Comparison of ENCODE assay signal across 8 cellular contexts in genomic region chr7:23474829-23475578, GRCh38. TPM values are rescaled to one million over a fixed set of nuclear protein-coding genes. Genes with fewer than 3 reads are reported as not detected.
A peak's percentile ranks its signal among the peaks of the same experiment; 100 is the strongest.
DNase-seq lines count a peak whose midpoint lies in the region; ATAC-seq, FAIRE-seq and TF ChIP-seq lines count a peak whose summit lies in the region.

No MANE protein-coding gene starts in this region.

- peaks cover 18% of the 10 kb centered on the region for H3K9me3 ChIP-seq in T-helper 17 cell (ENCODE audit: control insufficient read depth, low read length, poor library complexity, severe bottlenecking)

- H3K4me3 ChIP-seq in GM12865 (ENCODE audit: low read depth, low read length): peak overlapping the region; percentile 98
- peak overlapping the region; percentile 70 for H3K4me3 ChIP-seq in iPS-11a (ENCODE audit: low read depth, low read length)

- peak overlapping the region; percentile 99 for H3K27ac ChIP-seq in 22Rv1

- FAIRE-seq in RCC 7860 (lab: Jason Lieb, UNC) (no peak), H54 (lab: Jason Lieb, UNC) (no peak), GM12891 (lab: Jason Lieb, UNC) (no peak)

- peak overlapping the region; percentile 53 for H3K27ac Mint-ChIP-seq in T-helper 17 cell

- DNase-seq in GM12865 (ENCODE audit: low read depth) (no peak), T-helper 17 cell (no peak), RCC 7860 (ENCODE audit: low spot score) (no peak), H54 (ENCODE audit: insufficient read length, low spot score) (no peak), GM12891 (ENCODE audit: insufficient read length, low spot score) (no peak)

- TF ChIP-seq CTCF in 22Rv1 (IDR thresholded peaks at IDR 0.05) (no peak), GM12865 (IDR thresholded peaks at IDR 0.05; ENCODE audit: insufficient read depth, low read depth, low read length, missing control alignments) (no peak)

- H3K4me1 Mint-ChIP-seq in T-helper 17 cell: peaks cover 20% of the 10 kb centered on the region

- peaks cover 65% of the 10 kb centered on the region for H3K27me3 Mint-ChIP-seq in T-helper 17 cell

- TF ChIP-seq POLR2A in H54 (IDR thresholded peaks at IDR 0.05; ENCODE audit: low read depth, low read length) (no peak), GM12891 (IDR thresholded peaks at IDR 0.05; ENCODE audit: low read depth, low read length) (no peak)

- ATAC-seq in T-helper 17 cell (no peak), GM21786 (IDR thresholded peaks at IDR 0.05; ENCODE audit: unreplicated experiment) (no peak)

- H3K4me3 Mint-ChIP-seq in T-helper 17 cell: peak overlapping the region; percentile 85

- H3K36me3 Mint-ChIP-seq in T-helper 17 cell (ENCODE audit: low read depth): peaks cover under 1% of the 10 kb centered on the region

TF ChIP-seq in GM12891, 5 proteins besides CTCF, POLR2A, EP300 and RAD21:
- TF ChIP-seq TAF1 (IDR thresholded peaks at IDR 0.05; ENCODE audit: low read depth, low read length): no peak
- TF ChIP-seq POLR2AphosphoS5 (IDR thresholded peaks at IDR 0.05; ENCODE audit: low read depth, low read length): no peak
- no peak for TF ChIP-seq SPI1 (IDR thresholded peaks at IDR 0.05; ENCODE audit: low read depth, low read length)
- no peak for TF ChIP-seq PAX5 (IDR thresholded peaks at IDR 0.05; ENCODE audit: insufficient read depth, low read length, severe bottlenecking)
- TF ChIP-seq POU2F2 (IDR thresholded peaks at IDR 0.05; ENCODE audit: low read depth, low read length): no peak

RNA-seq across cellular contexts. Expression of gene IGF2BP3, which starts 4.7 kb away (rescaled TPM):
- 10 to 100 TPM in 1 of 2 donors, 1 to 10 TPM in 1; 1.4 to 11.0 TPM for total RNA-seq in T-helper 17 cell
- polyA plus RNA-seq in GM12891 (2012; ENCODE audit: low read depth, missing spikeins): 31.3 TPM

RNA-seq across cellular contexts. Expression of gene TRA2A, which starts 56.8 kb away (rescaled TPM):
- total RNA-seq in T-helper 17 cell: 100 to 1,000 TPM; 249 to 285 TPM
- polyA plus RNA-seq in GM12891 (2012; ENCODE audit: low read depth, missing spikeins): 74.3 TPM
